15 cellular contexts compared by ENCODE assay signal in genomic region chr1:87437663-87438295, GRCh38.
A peak's percentile ranks its signal among the peaks of the same experiment; 100 is the strongest.
DNase-seq lines count a peak whose midpoint lies in the region; ATAC-seq and TF ChIP-seq lines count a peak whose summit lies in the region.
"Had no signal": no experiment of that assay in that cellular context is flagged by ENCODE, and none has a peak within 500 bp of the region (broad histone marks: within the 10 kb centered on the region; RNA-seq: fewer than 3 reads in every experiment).

No MANE protein-coding gene starts in this region.

- peaks cover 10% of the 10 kb centered on the region for H3K27me3 Mint-ChIP-seq in activated CD4-positive, alpha-beta T cell treated with anti-CD3 and anti-CD28 coated beads, Interleukin-2, amount 10 ng/mL, durations not matched to agents 24 days and 14 days
- H3K27me3 Mint-ChIP-seq: IgD-negative memory B cell had no signal

- ATAC-seq in GM18508 (IDR thresholded peaks at IDR 0.05; ENCODE audit: insufficient read depth, unreplicated experiment): peak; percentile 64
- ATAC-seq in GM19455 (IDR thresholded peaks at IDR 0.05; ENCODE audit: unreplicated experiment): peak; percentile 86
- peak; percentile 86 for ATAC-seq in HG02885 (IDR thresholded peaks at IDR 0.05; ENCODE audit: poor library complexity, unreplicated experiment)
- no peak for ATAC-seq in psoas muscle

- 42 to 49% (median 45%) methylated on average over 3 of the region's 3 CpGs for WGBS in psoas muscle, 3 donors

- no peaks in the 10 kb centered on the region for H3K4me1 ChIP-seq in psoas muscle
- H3K4me1 ChIP-seq: SJSA1 had no signal

- no peak overlapping the region for H3K4me3 Mint-ChIP-seq in activated CD4-positive, alpha-beta T cell treated with anti-CD3 and anti-CD28 coated beads, Interleukin-2, amount 10 ng/mL, durations not matched to agents 24 days and 14 days
- H3K4me3 Mint-ChIP-seq: B cell had no signal

- no peak for TF ChIP-seq CTCF in psoas muscle (IDR thresholded peaks at IDR 0.05)

- DNase-seq in NAMALWA (ENCODE audit: low spot score) (peak; percentile 38), psoas muscle (no peak), activated gamma-delta T cell treated with Interleukin-2 at 50 U/mL for 16 hours (no peak)
- no peak for DNase-seq in activated CD4-positive, alpha-beta T cell treated with anti-CD3 and anti-CD28 coated beads, Interleukin-2, amount 10 ng/mL, durations not matched to agents 24 days and 14 days
- DNase-seq in activated CD4-positive, alpha-beta T cell treated with anti-CD3 and anti-CD28 coated beads for 48 hours: no peak
- DNase-seq: activated CD4-positive, alpha-beta T cell treated with anti-CD3 and anti-CD28 coated beads for 1 hour; activated effector memory CD4-positive, alpha-beta T cell treated with Interleukin-2 at 50 U/mL for 16 hours; GM23248; NCI-H226 had no signal

- no peak overlapping the region for H3K27ac Mint-ChIP-seq in activated CD4-positive, alpha-beta T cell treated with anti-CD3 and anti-CD28 coated beads, Interleukin-2, amount 10 ng/mL, durations not matched to agents 24 days and 14 days
- H3K27ac Mint-ChIP-seq: B cell, IgD-negative memory B cell had no signal

- no peaks in the 10 kb centered on the region for H3K9me3 Mint-ChIP-seq in activated CD4-positive, alpha-beta T cell treated with anti-CD3 and anti-CD28 coated beads, Interleukin-2, amount 10 ng/mL, durations not matched to agents 24 days and 14 days
- H3K9me3 Mint-ChIP-seq: IgD-negative memory B cell had no signal

- no peak overlapping the region for H3K4me3 ChIP-seq in psoas muscle
- H3K4me3 ChIP-seq: GM23248, SJSA1 had no signal

- intact Hi-C loops in psoas muscle (cut with DNase I): no loop called here
- intact Hi-C loops in activated CD4-positive, alpha-beta T cell treated with anti-CD3 and anti-CD28 coated beads, Interleukin-2, amount 10 ng/mL, durations not matched to agents 24 days and 14 days (cut with micrococcal nuclease): no loop called here

- no peaks in the 10 kb centered on the region for H3K27me3 ChIP-seq in psoas muscle (ENCODE audit: insufficient read depth in 3 of 3, low read length in 2 of 3)
- H3K27me3 ChIP-seq: SJSA1 had no signal

- H3K4me1 Mint-ChIP-seq in activated CD4-positive, alpha-beta T cell treated with anti-CD3 and anti-CD28 coated beads, Interleukin-2, amount 10 ng/mL, durations not matched to agents 24 days and 14 days: peaks cover 6% of the 10 kb centered on the region
- H3K4me1 Mint-ChIP-seq: B cell had no signal

- no peak overlapping the region for H3K27ac ChIP-seq in psoas muscle
- H3K27ac ChIP-seq: GM23248, SJSA1 had no signal

- H3K36me3 Mint-ChIP-seq in activated CD4-positive, alpha-beta T cell treated with anti-CD3 and anti-CD28 coated beads, Interleukin-2, amount 10 ng/mL, durations not matched to agents 24 days and 14 days (ENCODE audit: low read depth): no peaks in the 10 kb centered on the region

- H3K36me3 ChIP-seq in psoas muscle (ENCODE audit: insufficient read depth in 1 of 2, low read depth in 1 of 2): no peaks in the 10 kb centered on the region
- H3K36me3 ChIP-seq: SJSA1 had no signal

- H3K9me3 ChIP-seq in psoas muscle: no peaks in the 10 kb centered on the region
- H3K9me3 ChIP-seq: SJSA1 had no signal

Comparison
In these comparisons a context has a peak if more than half of its experiments do, and no peak if none do; other contexts are left out.
1. ATAC-seq: peak in GM18508 (single experiment), GM19455 (single experiment) and HG02885 (single experiment); none in psoas muscle (0 of 4).